ENCODE assay signal across 8 cellular contexts in the genomic region with DNA sequence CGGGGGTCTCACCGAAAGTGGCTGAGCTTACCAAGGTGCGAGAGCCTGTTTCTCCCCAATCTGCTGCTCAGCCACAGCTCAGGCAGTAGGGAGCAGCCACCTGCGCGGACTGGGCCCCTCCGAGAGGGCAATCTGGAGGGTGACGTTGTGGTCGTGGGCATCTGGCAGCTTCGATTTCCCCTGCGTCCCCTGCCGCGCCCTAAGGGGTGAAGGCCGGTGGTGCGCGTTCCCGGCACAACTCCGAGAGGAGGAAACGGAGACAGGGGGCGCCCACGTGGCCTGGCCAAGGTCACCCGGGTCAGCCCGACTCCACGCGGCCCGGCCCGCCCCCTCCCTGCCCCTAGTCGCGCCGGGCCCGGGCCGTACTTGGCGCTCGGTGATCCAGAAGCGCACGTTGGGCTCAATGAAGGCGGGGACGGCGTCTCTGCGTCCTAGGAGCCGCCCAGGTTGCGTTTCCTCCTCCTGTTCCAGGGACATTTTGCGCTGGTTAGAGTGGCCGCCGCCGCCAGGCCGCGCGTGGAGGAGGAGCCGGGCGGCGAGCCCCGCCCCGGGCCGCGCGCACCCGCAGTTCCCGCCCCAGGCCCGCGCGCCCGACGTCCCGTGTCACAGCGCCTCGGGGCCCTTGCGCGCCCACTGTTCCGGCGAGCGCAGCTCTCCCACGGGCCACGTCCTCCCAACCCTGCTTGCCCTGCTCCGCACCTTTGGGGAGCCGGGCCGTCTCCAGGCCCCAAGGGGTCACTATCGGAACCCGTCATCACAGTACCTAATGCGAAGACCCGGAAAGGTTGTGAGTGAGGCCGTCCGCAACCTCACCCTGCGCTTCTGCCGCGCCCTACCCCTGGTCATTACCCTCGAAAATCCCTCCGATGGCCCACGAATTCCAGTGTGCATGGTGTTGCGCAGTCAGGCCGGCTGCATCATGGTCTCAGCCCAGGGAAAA. TPM values are rescaled to one million over a fixed set of nuclear protein-coding genes. Genes with fewer than 3 reads are reported as not detected.
DNase-seq lines count a peak whose midpoint lies in the region; ATAC-seq and TF ChIP-seq lines count a peak whose summit lies in the region.

A gene with protein sequence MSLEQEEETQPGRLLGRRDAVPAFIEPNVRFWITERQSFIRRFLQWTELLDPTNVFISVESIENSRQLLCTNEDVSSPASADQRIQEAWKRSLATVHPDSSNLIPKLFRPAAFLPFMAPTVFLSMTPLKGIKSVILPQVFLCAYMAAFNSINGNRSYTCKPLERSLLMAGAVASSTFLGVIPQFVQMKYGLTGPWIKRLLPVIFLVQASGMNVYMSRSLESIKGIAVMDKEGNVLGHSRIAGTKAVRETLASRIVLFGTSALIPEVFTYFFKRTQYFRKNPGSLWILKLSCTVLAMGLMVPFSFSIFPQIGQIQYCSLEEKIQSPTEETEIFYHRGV (minus strand): TSS at position 544 of the 940 bp plus-strand sequence. CDS start 67 bp downstream, at position 477.

- peak within 1 kb of the TSS; percentile 96 for H3K27ac Mint-ChIP-seq in activated naive CD8-positive, alpha-beta T cell treated with anti-CD3 and anti-CD28 coated beads for 36 hours

- H3K9me3 ChIP-seq in SU-DHL-6 (ENCODE audit: insufficient read depth, low read length) = no peaks in the 10 kb centered on the region
- H3K9me3 ChIP-seq in heart left ventricle = no peaks in the 10 kb centered on the region
- H3K9me3 ChIP-seq in upper lobe of left lung = no peaks in the 10 kb centered on the region

- H3K4me3 ChIP-seq in SU-DHL-6 (ENCODE audit: insufficient read depth, low read length, poor library complexity, severe bottlenecking) (peak within 1 kb of the TSS; percentile 78), heart left ventricle (peak within 1 kb of the TSS; percentile 61 to 92 (median 77)), upper lobe of left lung (peak within 1 kb of the TSS; percentile 47 to 97 (median 88))

- H3K4me3 Mint-ChIP-seq in activated naive CD8-positive, alpha-beta T cell treated with anti-CD3 and anti-CD28 coated beads for 36 hours = peak within 1 kb of the TSS; percentile 88

- H3K79me2 ChIP-seq in SU-DHL-6 (ENCODE audit: insufficient read depth, low read length) = peaks cover 12% of the 10 kb centered on the region

- peak; percentile 95 for DNase-seq in GM03348 (ENCODE audit: low spot score)
- peak; percentile 80 for DNase-seq in KG1 (lab: John Stamatoyannopoulos, UW)
- DNase-seq in activated naive CD8-positive, alpha-beta T cell treated with anti-CD3 and anti-CD28 coated beads for 36 hours = peak; percentile 89
- DNase-seq in heart left ventricle = peak; percentile 87 to 91 (median 88)
- peak; percentile 95 for DNase-seq in posterior vena cava (ENCODE audit: low spot score)
- peak; percentile 85 to 97 for DNase-seq in upper lobe of left lung

- WGBS in heart left ventricle, 4 donors = 0 to 1% (median 1%) methylated on average over 30 to 90 of the region's 90 CpGs
- WGBS in upper lobe of left lung, 2 donors = 0 to 2% methylated on average over 23 to 45 of the region's 90 CpGs

- intact Hi-C loops in heart left ventricle (cut with DNase I) = loop anchor here in 2 of 10 donors (1.0 to 10.0 kb wide), 2 partner anchors 85 to 729 kb away; partner anchors contain the start of genes EIF3A (in 1 of the 2) and SEC23IP (in 1 of the 2)
- intact Hi-C loops in posterior vena cava (cut with DNase I) = no loop called here

- H4K20me1 ChIP-seq in SU-DHL-6 (ENCODE audit: low read depth, low read length) = no peaks in the 10 kb centered on the region

- H3K9me3 Mint-ChIP-seq in activated naive CD8-positive, alpha-beta T cell treated with anti-CD3 and anti-CD28 coated beads for 36 hours = no peaks in the 10 kb centered on the region

- peak within 1 kb of the TSS; percentile 76 for H2AFZ ChIP-seq in SU-DHL-6 (ENCODE audit: low read depth, low read length, severe bottlenecking)

- peaks cover 29% of the 10 kb centered on the region for H3K36me3 Mint-ChIP-seq in activated naive CD8-positive, alpha-beta T cell treated with anti-CD3 and anti-CD28 coated beads for 36 hours

- H3F3A ChIP-seq in SU-DHL-6 (ENCODE audit: insufficient read depth) = peaks cover 39% of the 10 kb centered on the region

- H3K27me3 ChIP-seq in SU-DHL-6 (ENCODE audit: low read length) (no peaks in the 10 kb centered on the region), heart left ventricle (no peaks in the 10 kb centered on the region), upper lobe of left lung (no peaks in the 10 kb centered on the region)

- ATAC-seq in GM21717 (IDR thresholded peaks at IDR 0.05; ENCODE audit: unreplicated experiment) (peak; percentile 88), heart left ventricle (peak; percentile 83 to 97 (median 94)), upper lobe of left lung (ENCODE audit: low FRiP score in 2 of 2) (peak; percentile 95 to 99)

- H3K27me3 Mint-ChIP-seq in activated naive CD8-positive, alpha-beta T cell treated with anti-CD3 and anti-CD28 coated beads for 36 hours = no peaks in the 10 kb centered on the region

- no peak for TF ChIP-seq CTCF in SU-DHL-6 (IDR thresholded peaks at IDR 0.05; ENCODE audit: insufficient read depth, low read length, poor library complexity, severe bottlenecking)
- TF ChIP-seq CTCF in heart left ventricle (IDR thresholded peaks at IDR 0.05) = peak in 5 of 12 donors; percentile 11 to 37 (median 17)
- peak in 3 of 6 experiments; percentile 27 to 38 (median 37) for TF ChIP-seq CTCF in upper lobe of left lung (IDR thresholded peaks at IDR 0.05)

- H3K4me2 ChIP-seq in SU-DHL-6 (ENCODE audit: low read depth, low read length, poor library complexity, severe bottlenecking) = peak within 1 kb of the TSS; percentile 88

- peaks cover 0 to 28% (median 15%) of the 10 kb centered on the region in 12 donors for H3K4me1 ChIP-seq in heart left ventricle
- H3K4me1 ChIP-seq in upper lobe of left lung = peaks cover 11 to 18% (median 14%) of the 10 kb centered on the region in 4 donors

- H3K27ac ChIP-seq in SU-DHL-6 (ENCODE audit: low read depth, low read length) (peak within 1 kb of the TSS; percentile 79), heart left ventricle (peak within 1 kb of the TSS; percentile 78 to 98 (median 94)), upper lobe of left lung (peak within 1 kb of the TSS; percentile 85 to 91 (median 88))

- H3K36me3 ChIP-seq in SU-DHL-6 (ENCODE audit: low read length) (peaks cover 14% of the 10 kb centered on the region), heart left ventricle (peaks cover 0 to 63% (median 47%) of the 10 kb centered on the region in 9 donors), upper lobe of left lung (peaks cover 6 to 31% (median 18%) of the 10 kb centered on the region in 4 donors)

- H3K9ac ChIP-seq in SU-DHL-6 (ENCODE audit: low read length) = peak within 1 kb of the TSS; percentile 87

- H3K9me2 ChIP-seq in SU-DHL-6 (replicated peaks; ENCODE audit: insufficient read depth, low read length) = no peaks in the 10 kb centered on the region

- TF ChIP-seq EP300 in upper lobe of left lung (IDR thresholded peaks at IDR 0.05) = peak in 1 of 4 donors; percentile 8

- peaks cover 35% of the 10 kb centered on the region for H3K4me1 Mint-ChIP-seq in activated naive CD8-positive, alpha-beta T cell treated with anti-CD3 and anti-CD28 coated beads for 36 hours

- TF ChIP-seq POLR2A in heart left ventricle (IDR thresholded peaks at IDR 0.05) (peak in 1 of 2 donors; percentile 67), upper lobe of left lung (IDR thresholded peaks at IDR 0.05) (peak; percentile 45 to 80 (median 65))

RNA-seq across cellular contexts. Expression of the gene that starts here (rescaled TPM):
- total RNA-seq in activated naive CD8-positive, alpha-beta T cell treated with anti-CD3 and anti-CD28 coated beads for 36 hours = 10 to 100 TPM; 63.4 to 63.8 TPM
- total RNA-seq in heart left ventricle = 10 to 100 TPM; 33.2 to 48.9 (median 39.6) TPM
- polyA plus RNA-seq in heart left ventricle = 10 to 100 TPM; 60.6 to 68.5 TPM
- 10 to 100 TPM; 10.8 to 13.5 TPM for total RNA-seq in posterior vena cava
- total RNA-seq in upper lobe of left lung = 10 to 100 TPM in 5 of 6 donors, 1 to 10 TPM in 1; 4.4 to 47.1 (median 19.0) TPM

Comparison
In these comparisons a context has a peak if more than half of its experiments do, and no peak if none do; other contexts are left out.
1. Peak in every context shown above with its lines: DNase-seq, ATAC-seq, H3K4me3 ChIP-seq and H3K27ac ChIP-seq.